In the genomic region with DNA sequence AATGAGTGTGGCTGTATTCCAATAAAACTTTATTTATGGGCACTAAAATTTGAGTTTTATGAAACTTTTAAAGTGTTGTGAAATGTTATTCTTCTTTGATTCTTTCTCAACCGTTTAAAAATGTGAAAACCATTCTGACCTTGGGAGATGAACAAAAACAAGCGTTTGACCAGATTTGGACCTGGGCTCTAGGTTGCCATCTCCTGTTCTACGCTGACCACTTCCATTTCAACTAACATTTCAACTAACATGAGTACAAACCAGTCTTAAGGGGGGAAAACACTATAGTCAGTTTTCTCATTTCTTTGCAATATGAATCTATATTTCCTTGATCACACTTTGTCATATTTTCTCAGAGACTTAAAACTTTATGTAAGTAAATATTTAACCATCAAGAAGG, we compare ENCODE assay signal across 16 cellular contexts.
DNase-seq lines count a peak whose midpoint lies in the region; ATAC-seq and TF ChIP-seq lines count a peak whose summit lies in the region.
"Had no signal": no experiment of that assay in that cellular context is flagged by ENCODE, and none has a peak within 500 bp of the region (broad histone marks: within the 10 kb centered on the region; RNA-seq: fewer than 3 reads in every experiment).

No MANE protein-coding gene starts in this region.

- no peak overlapping the region for H3K27ac Mint-ChIP-seq in osteocyte (ENCODE audit: unreplicated experiment)
- H3K27ac Mint-ChIP-seq: memory B cell had no signal

- peaks cover 7% of the 10 kb centered on the region for H3K27me3 Mint-ChIP-seq in osteocyte (ENCODE audit: unreplicated experiment)
- H3K27me3 Mint-ChIP-seq: memory B cell had no signal

- no peaks in the 10 kb centered on the region for H3K4me1 Mint-ChIP-seq in osteocyte (ENCODE audit: unreplicated experiment)
- H3K4me1 Mint-ChIP-seq: memory B cell had no signal

- ATAC-seq in HG03108 (IDR thresholded peaks at IDR 0.05; ENCODE audit: unreplicated experiment) = no peak

- DNase-seq in NCI-H748 (lab: John Stamatoyannopoulos, UW; ENCODE audit: unreplicated experiment) (peak; percentile 0), NCI-H748 treated with DMSO at 0.1 percent for 48 hours (lab: John Stamatoyannopoulos, UW) (no peak), NB4 (ENCODE audit: low read depth) (peak; percentile 35), choroid plexus epithelial cell (ENCODE audit: low read depth) (peak; percentile 19), osteocyte (ENCODE audit: extremely low spot score, unreplicated experiment) (no peak), NCI-H2081 (lab: John Stamatoyannopoulos, UW) (no peak), kidney tubule cell (ENCODE audit: low spot score) (no peak)
- DNase-seq: activated CD4-positive, CD25-positive, alpha-beta regulatory T cell treated with anti-CD3 and anti-CD28 coated beads, Interleukin-2, amount 50 U/mL, for 72 hours; activated T-cell treated with anti-CD3 and anti-CD28 coated beads, Interleukin-2, amount 50 U/mL, for 1 hour; amygdala; EL; NCI-H187; nucleus accumbens had no signal

- no peaks in the 10 kb centered on the region for H3K9me3 Mint-ChIP-seq in osteocyte (ENCODE audit: unreplicated experiment)

- no peak overlapping the region for H3K4me3 Mint-ChIP-seq in osteocyte (ENCODE audit: unreplicated experiment)
- H3K4me3 Mint-ChIP-seq: memory B cell had no signal

- TF ChIP-seq POLR2A in NB4 (IDR thresholded peaks at IDR 0.05; ENCODE audit: extremely low read depth, insufficient read length) = no peak

- TF ChIP-seq CTCF in NB4 (IDR thresholded peaks at IDR 0.05; ENCODE audit: low read depth, low read length) = peak; percentile 4
- peak; percentile 29 for TF ChIP-seq CTCF in choroid plexus epithelial cell (conservative IDR thresholded peaks at IDR 0.05; ENCODE audit: low read depth, low read length)
- TF ChIP-seq CTCF in osteocyte (IDR thresholded peaks at IDR 0.05) = peak; percentile 26

- no peak overlapping the region for H3K4me3 ChIP-seq in NB4 (ENCODE audit: low read depth, low read length)
- no peak overlapping the region for H3K4me3 ChIP-seq in choroid plexus epithelial cell (ENCODE audit: low read depth, low read length)
- H3K4me3 ChIP-seq: tibial nerve had no signal

- H3K36me3 Mint-ChIP-seq in osteocyte (ENCODE audit: unreplicated experiment) = no peaks in the 10 kb centered on the region
- H3K36me3 Mint-ChIP-seq: memory B cell had no signal

Comparison
In these comparisons a context has a peak if more than half of its experiments do, and no peak if none do; other contexts are left out.
1. DNase-seq: peak in NCI-H748 (single experiment), NB4 (single experiment) and choroid plexus epithelial cell (single experiment); none in NCI-H748 treated with DMSO at 0.1 percent for 48 hours (single experiment), osteocyte (single experiment), NCI-H2081 (0 of 2) and kidney tubule cell (single experiment).
2. Peak in every context shown above with its lines, with median percentiles within 50 percentile points of each other: CTCF ChIP-seq.